ENCODE assay signal across 27 cellular contexts in the genomic region with DNA sequence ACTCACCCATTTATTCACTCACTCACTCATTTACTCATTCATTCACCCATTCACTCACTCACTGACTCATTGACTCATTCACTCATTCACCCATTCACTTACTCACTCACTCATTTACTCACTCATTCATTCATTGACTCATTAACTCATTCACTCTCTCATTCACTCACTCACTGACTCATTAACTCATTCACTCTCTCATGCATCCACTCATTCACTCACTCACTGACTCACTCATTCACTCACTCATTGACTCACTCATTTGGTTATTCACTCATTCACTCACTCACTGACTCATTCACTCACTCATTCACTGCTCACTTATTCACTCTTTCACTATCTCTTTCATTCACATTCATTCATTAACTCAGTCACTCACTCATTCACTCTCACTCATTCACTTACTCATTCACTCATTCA. TPM values are rescaled to one million over a fixed set of nuclear protein-coding genes. Genes with fewer than 3 reads are reported as not detected.
DNase-seq lines count a peak whose midpoint lies in the region; ATAC-seq, FAIRE-seq and TF ChIP-seq lines count a peak whose summit lies in the region.
"Had no signal": no experiment of that assay in that cellular context is flagged by ENCODE, and none has a peak within 500 bp of the region (broad histone marks: within the 10 kb centered on the region; RNA-seq: fewer than 3 reads in every experiment).

No MANE protein-coding gene starts in this region.

- intact Hi-C loops in Panc1 (cut with micrococcal nuclease; ENCODE audit: unreplicated experiment) (no loop called here), K562 (cut with micrococcal nuclease) (no loop called here), pancreas (cut with DNase I) (no loop called here)

- H3K9me3 Mint-ChIP-seq in activated naive CD4-positive, alpha-beta T cell treated with anti-CD3 and anti-CD28 coated beads, Interleukin-2, amount 50 U/mL, for 72 hours = no peaks in the 10 kb centered on the region
- H3K9me3 Mint-ChIP-seq: CD8-positive, alpha-beta memory T cell; HFFc6 had no signal

- POLR2A ChIA-PET in Panc1 (lab: Charles Lee) (no interaction called here), K562 (lab: Yijun Ruan, JAX) (no interaction called here)

- H3K9ac ChIP-seq in K562 (ENCODE audit: insufficient read depth in 1 of 2, low read depth in 2 of 2, low read length in 2 of 2) (no peak overlapping the region), keratinocyte (ENCODE audit: control insufficient read depth, extremely low read depth, insufficient read depth, low read length) (no peak overlapping the region)

- H3K36me3 ChIP-seq in Panc1 (ENCODE audit: control insufficient read depth, insufficient read depth, low read length) (no peaks in the 10 kb centered on the region), K562 (ENCODE audit: control insufficient read depth, insufficient read depth, low read length) (no peaks in the 10 kb centered on the region), keratinocyte (ENCODE audit: control insufficient read depth in 2 of 2, extremely low read depth in 1 of 2, insufficient read depth in 2 of 2, low read length in 2 of 2) (no peaks in the 10 kb centered on the region), pancreas (no peaks in the 10 kb centered on the region)
- H3K36me3 ChIP-seq: BE2C had no signal

- CTCF ChIA-PET in Panc1 (lab: Charles Lee) = no interaction called here
- CTCF ChIA-PET in K562 (lab: Yijun Ruan, JAX; ENCODE audit: low intra/inter-chr PET ratio) = no interaction called here

- no peaks in the 10 kb centered on the region for H3K9me1 ChIP-seq in K562 (ENCODE audit: control insufficient read depth, insufficient read depth, low read length)
- H3K9me1 ChIP-seq in keratinocyte (ENCODE audit: control insufficient read depth, extremely low read depth, insufficient read depth, low read length) = no peaks in the 10 kb centered on the region

- H3K27ac ChIP-seq in Panc1 (ENCODE audit: low read length) (peak overlapping the region; percentile 78; the same call in 1 of the 2 replicates), K562 (ENCODE audit: extremely low read depth, low read depth, low read length) (no peak overlapping the region), keratinocyte (ENCODE audit: control insufficient read depth, insufficient read depth, low read length) (no peak overlapping the region), pancreas (no peak overlapping the region)
- H3K27ac ChIP-seq: 22Rv1, HL-60 had no signal

- H4K20me1 ChIP-seq in K562 (replicated peaks; ENCODE audit: control insufficient read depth, insufficient read depth, low read length) (0 out of 2 replicates have a peak, but pooled peaks cover 5% of the 10 kb centered on the region), keratinocyte (ENCODE audit: control insufficient read depth, extremely low read depth, insufficient read depth, low read length) (no peaks in the 10 kb centered on the region)

- H3K27ac Mint-ChIP-seq in activated naive CD4-positive, alpha-beta T cell treated with anti-CD3 and anti-CD28 coated beads, Interleukin-2, amount 50 U/mL, for 72 hours = no peak overlapping the region
- H3K27ac Mint-ChIP-seq: CD14-positive monocyte; CD8-positive, alpha-beta memory T cell; HFFc6 had no signal

- H2AFZ ChIP-seq in K562 (ENCODE audit: low read depth, low read length) = no peak overlapping the region
- H2AFZ ChIP-seq in keratinocyte (ENCODE audit: control insufficient read depth, low read length) = no peak overlapping the region

- TF ChIP-seq CTCF in Panc1 (IDR thresholded peaks at IDR 0.05) = no peak
- no peak for TF ChIP-seq CTCF in K562 (IDR thresholded peaks at IDR 0.05 in 2 of 3, conservative IDR thresholded peaks at IDR 0.05 in 1 of 3; ENCODE audit: insufficient read depth in 2 of 3, low read depth in 1 of 3, low read length in 3 of 3)
- no peak for TF ChIP-seq CTCF in keratinocyte (optimal IDR thresholded peaks at IDR 0.05 in 1 of 3, IDR thresholded peaks at IDR 0.05 in 1 of 3, conservative IDR thresholded peaks at IDR 0.05 in 1 of 3; ENCODE audit: extremely low read depth in 1 of 3, insufficient read depth in 2 of 3, low read length in 3 of 3)
- TF ChIP-seq CTCF in pancreas (IDR thresholded peaks at IDR 0.05) = no peak

- H3K79me2 ChIP-seq in K562 (ENCODE audit: control insufficient read depth, insufficient read depth, low read length) (no peaks in the 10 kb centered on the region), keratinocyte (ENCODE audit: control insufficient read depth, insufficient read depth, low read length) (no peaks in the 10 kb centered on the region)

- no peaks in the 10 kb centered on the region for H3K27me3 ChIP-seq in Panc1 (ENCODE audit: control insufficient read depth, insufficient read depth, low read length)
- H3K27me3 ChIP-seq in K562 (ENCODE audit: control insufficient read depth in 2 of 2, insufficient read depth in 2 of 2, low read length in 2 of 2) = peaks cover 0 to 29% of the 10 kb centered on the region in 2 experiments; a peak in 3 of 5 replicates
- H3K27me3 ChIP-seq in keratinocyte (ENCODE audit: control insufficient read depth, extremely low read depth, insufficient read depth, low read length) = no peaks in the 10 kb centered on the region
- no peaks in the 10 kb centered on the region for H3K27me3 ChIP-seq in pancreas
- H3K27me3 ChIP-seq: BE2C had no signal

- H3K4me1 ChIP-seq in Panc1 (ENCODE audit: control insufficient read depth, insufficient read depth, low read length) (peaks cover 54% of the 10 kb centered on the region), K562 (replicated peaks in 1 of 2; ENCODE audit: control insufficient read depth in 2 of 2, insufficient read depth in 2 of 2, low read length in 2 of 2) (peaks cover 0 to 25% of the 10 kb centered on the region in 2 experiments; a peak in 2 of 5 replicates), keratinocyte (ENCODE audit: control insufficient read depth, extremely low read depth, insufficient read depth, low read length) (no peaks in the 10 kb centered on the region), pancreas (no peaks in the 10 kb centered on the region)
- H3K4me1 ChIP-seq: BE2C had no signal

- BruUV-seq in Panc1 (replicated peaks; lab: Mats Ljungman, UMichigan) = no TSS peak
- BruUV-seq in K562 (replicated peaks; lab: Mats Ljungman, UMichigan) = no TSS peak

- no peak for FAIRE-seq in K562 (lab: Jason Lieb, UNC)
- FAIRE-seq in keratinocyte (lab: Jason Lieb, UNC) = no peak
- no peak for FAIRE-seq in pancreas (lab: Jason Lieb, UNC)
- FAIRE-seq in frontal cortex (lab: Jason Lieb, UNC) = no peak
- FAIRE-seq: GM19239 had no signal

- no peak for DNase-seq in activated naive CD4-positive, alpha-beta T cell treated with anti-CD3 and anti-CD28 coated beads, Interleukin-2, amount 50 U/mL, for 72 hours (ENCODE audit: low spot score in 2 of 2)
- no peak for DNase-seq in activated naive CD4-positive, alpha-beta T cell treated with Interleukin-2 at 50 U/mL for 16 hours
- DNase-seq in Panc1 (ENCODE audit: low read depth, low spot score) = peak; percentile 56
- no peak for DNase-seq in K562 (ENCODE audit: extremely low read depth in 1 of 4, low spot score in 3 of 4)
- DNase-seq in keratinocyte (ENCODE audit: low read depth, low spot score) = peak; percentile 11
- no peak for DNase-seq in pancreas
- DNase-seq in RPMI8226 = no peak
- no peak for DNase-seq in frontal cortex (ENCODE audit: low spot score in 2 of 2)
- DNase-seq: ACHN; BE2C; CD8-positive, alpha-beta memory T cell; DMS79 treated with DMSO at 0.1 percent for 48 hours; H7; HFFc6; NCI-H1105 treated with DMSO at 0.1 percent for 48 hours; NCI-H146; NCI-H1930; NCI-H446; NCI-H524 treated with DMSO at 0.1 percent for 48 hours; NCI-H774; SHP77 treated with DMSO at 0.1 percent for 48 hours had no signal

- in situ Hi-C loops in Panc1 (cut with HindIII; ENCODE audit: low pct_unique_long_range_greater_than_20kb, low sequenced_read_pairs) (no loop called here), K562 (cut with MboI) (no loop called here)

- ATAC-seq in activated naive CD4-positive, alpha-beta T cell treated with anti-CD3 and anti-CD28 coated beads, Interleukin-2, amount 50 U/mL, for 72 hours = peak; percentile 66 to 70
- ATAC-seq in Panc1 = no peak
- no peak for ATAC-seq in K562
- no peak for ATAC-seq in pancreas

- no peak for TF ChIP-seq RAD21 in K562 (CRISPR knock-in tag; conservative IDR thresholded peaks at IDR 0.05 in 1 of 2, IDR thresholded peaks at IDR 0.05 in 1 of 2)

- dilution Hi-C loops in keratinocyte (cut with MboI; ENCODE audit: extremely low pct_ligation_motif_present, low sequenced_read_pairs) = no loop called here

- H3K4me3 ChIP-seq in Panc1 (ENCODE audit: low read depth in 2 of 2, low read length in 2 of 2) (no peak overlapping the region), K562 (no peak overlapping the region), keratinocyte (ENCODE audit: control insufficient read depth in 2 of 3, extremely low read depth in 1 of 3, insufficient read depth in 2 of 3, low read depth in 1 of 3, low read length in 3 of 3) (no peak overlapping the region), pancreas (no peak overlapping the region)

- TF ChIP-seq EP300 in K562 (IDR thresholded peaks at IDR 0.05; ENCODE audit: low read length) = no peak

- TF ChIP-seq POLR2A in K562 (conservative IDR thresholded peaks at IDR 0.05) = no peak

- no peak overlapping the region for H3K4me2 ChIP-seq in K562 (ENCODE audit: insufficient read depth, low read length)
- no peak overlapping the region for H3K4me2 ChIP-seq in keratinocyte (ENCODE audit: control insufficient read depth, extremely low read depth, insufficient read depth, low read depth, low read length)

- H3K9me3 ChIP-seq in Panc1 (ENCODE audit: control insufficient read depth, insufficient read depth, low read depth, low read length) = peaks cover 4% of the 10 kb centered on the region; the same call in 1 of the 2 replicates
- H3K9me3 ChIP-seq in K562 (replicated peaks; ENCODE audit: control insufficient read depth, insufficient read depth, low read depth, low read length) = peaks cover 3% of the 10 kb centered on the region; the same call in 1 of the 2 replicates
- no peaks in the 10 kb centered on the region for H3K9me3 ChIP-seq in keratinocyte (ENCODE audit: control insufficient read depth, low read depth, low read length)
- no peaks in the 10 kb centered on the region for H3K9me3 ChIP-seq in pancreas
- H3K9me3 ChIP-seq: BE2C had no signal

- no peaks in the 10 kb centered on the region for H3K36me3 Mint-ChIP-seq in activated naive CD4-positive, alpha-beta T cell treated with anti-CD3 and anti-CD28 coated beads, Interleukin-2, amount 50 U/mL, for 72 hours
- H3K36me3 Mint-ChIP-seq: CD14-positive monocyte; CD8-positive, alpha-beta memory T cell had no signal

RNA-seq across cellular contexts. Expression of a gene that starts 2.5 kb away (rescaled TPM):
- not detected for total RNA-seq in activated naive CD4-positive, alpha-beta T cell treated with anti-CD3 and anti-CD28 coated beads, Interleukin-2, amount 50 U/mL, for 72 hours
- 0.03 TPM for total RNA-seq in Panc1 (2021; ENCODE audit: unreplicated experiment)
- polyA plus RNA-seq in Panc1 (2012; ENCODE audit: insufficient read length) = 0.04 TPM
- not detected in 2 replicates for total RNA-seq in K562 (2011; cell fraction: chromatin; rRNA removed; ENCODE audit: low replicate concordance)
- not detected in 2 replicates for total RNA-seq in K562 (2011; cell fraction: nucleolus; rRNA removed)
- total RNA-seq in K562 (2011; cell fraction: nucleoplasm; rRNA removed) = not detected in 2 replicates
- total RNA-seq in K562 (2014; rRNA removed) = not detected in 2 replicates
- total RNA-seq in K562 (2014; rRNA removed; fragmentation: Illumina TruSeq; extraction: Trizol) = not detected in 2 replicates
- total RNA-seq in K562 (2015; rRNA removed; fragmentation: Illumina TruSeq; extraction: Trizol) = not detected in 2 replicates
- total RNA-seq in K562 (2021) = under 0.01 TPM in 1 of 2 replicates, not detected in the other
- not detected in 2 replicates for polyA plus RNA-seq in K562 (2011; rRNA removed)
- under 0.01 TPM in 1 of 2 replicates, not detected in the other for polyA plus RNA-seq in K562 (2011; cell fraction: cytosol; rRNA removed)
- polyA plus RNA-seq in K562 (2011; cell fraction: nucleus; rRNA removed) = not detected in 2 replicates
- polyA plus RNA-seq in K562 (2012) = under 0.01 TPM in 2 replicates
- polyA plus RNA-seq in K562 (2014; fragmentation: Illumina TruSeq; extraction: Trizol) = not detected in 2 replicates
- polyA plus RNA-seq in K562 (2014; fragmentation: Nextera tagmentation; extraction: Ambion mirVana) = not detected
- polyA plus RNA-seq in K562 (2014; rRNA removed) = not detected in 2 replicates
- polyA minus RNA-seq in K562 (2011; rRNA and poly(A)+ RNA removed) = not detected in 2 replicates
- not detected in 2 replicates for polyA minus RNA-seq in K562 (2011; cell fraction: cytosol; rRNA and poly(A)+ RNA removed)
- not detected in 2 replicates for polyA minus RNA-seq in K562 (2011; cell fraction: nucleus; rRNA and poly(A)+ RNA removed)
- polyA plus RNA-seq in keratinocyte = not detected in 3 replicates
- not detected for polyA plus RNA-seq in keratinocyte (2011; ENCODE audit: low read depth)
- polyA plus RNA-seq in keratinocyte (2011; cell fraction: cytosol; rRNA removed) = not detected in 2 replicates
- polyA plus RNA-seq in keratinocyte (2011; cell fraction: nucleus; rRNA removed) = not detected in 2 replicates
- not detected in 2 replicates for polyA plus RNA-seq in keratinocyte (2012; ENCODE audit: low replicate concordance)
- not detected in 3 replicates for polyA minus RNA-seq in keratinocyte
- not detected for polyA minus RNA-seq in keratinocyte (2011; cell fraction: cytosol; rRNA and poly(A)+ RNA removed)
- polyA minus RNA-seq in keratinocyte (2011; cell fraction: nucleus; rRNA and poly(A)+ RNA removed) = under 0.01 TPM in 1 of 2 replicates, not detected in the other
- total RNA-seq in pancreas = 1 to 10 TPM in 1 of 6 donors, under 1 TPM in 1, not detected in 4; 0.04 to 4.2 TPM
- under 1 TPM in 1 of 2 donors, not detected in 1; 0.02 TPM for polyA plus RNA-seq in pancreas
- total RNA-seq in frontal cortex = not detected
- total RNA-seq: CD8-positive, alpha-beta memory T cell; H7; HFFc6; LHCN-M2; MCF 10A had no signal
- polyA plus RNA-seq: CD14-positive monocyte; CD8-positive, alpha-beta memory T cell had no signal

Comparison
In these comparisons a context has a peak if more than half of its experiments do, and no peak if none do; other contexts are left out.
1. ATAC-seq: peak in activated naive CD4-positive, alpha-beta T cell treated with anti-CD3 and anti-CD28 coated beads, Interleukin-2, amount 50 U/mL, for 72 hours (2 of 2); none in Panc1 (single experiment), K562 (single experiment) and pancreas (0 of 4).
2. DNase-seq: peak in Panc1 (single experiment) and keratinocyte (single experiment); none in activated naive CD4-positive, alpha-beta T cell treated with anti-CD3 and anti-CD28 coated beads, Interleukin-2, amount 50 U/mL, for 72 hours (0 of 2), activated naive CD4-positive, alpha-beta T cell treated with Interleukin-2 at 50 U/mL for 16 hours (single experiment), K562 (0 of 4), pancreas (0 of 6), RPMI8226 (single experiment) and frontal cortex (0 of 2).